26 cellular contexts compared by ENCODE assay signal in genomic region chr7:79227035-79227434, GRCh38.
DNase-seq lines count a peak whose midpoint lies in the region; ATAC-seq, FAIRE-seq and TF ChIP-seq lines count a peak whose summit lies in the region.
"Had no signal": no experiment of that assay in that cellular context is flagged by ENCODE, and none has a peak within 500 bp of the region (broad histone marks: within the 10 kb centered on the region; RNA-seq: fewer than 3 reads in every experiment).

No MANE protein-coding gene starts in this region.

- H3K9me3 ChIP-seq in mesenchymal stem cell (ENCODE audit: control insufficient read depth, low read length) (no peaks in the 10 kb centered on the region), pancreas (no peaks in the 10 kb centered on the region)
- H3K9me3 ChIP-seq: BLaER1 had no signal

- no peak overlapping the region for H3K23ac ChIP-seq in mesenchymal stem cell (ENCODE audit: low read length in 2 of 2)

- H2BK5ac ChIP-seq in mesenchymal stem cell (ENCODE audit: low read depth, low read length, poor library complexity, severe bottlenecking) = no peak overlapping the region

- no peak overlapping the region for H2BK120ac ChIP-seq in mesenchymal stem cell (ENCODE audit: low read depth, low read length)

- H2BK12ac ChIP-seq in mesenchymal stem cell (ENCODE audit: low read length in 2 of 2) = no peak overlapping the region

- no peaks in the 10 kb centered on the region for H3K4me1 ChIP-seq in mesenchymal stem cell (ENCODE audit: control insufficient read depth, insufficient read depth, low read depth, low read length)
- H3K4me1 ChIP-seq in pancreas = no peaks in the 10 kb centered on the region
- H3K4me1 ChIP-seq: BLaER1, foreskin keratinocyte had no signal

- H3K27me3 ChIP-seq in mesenchymal stem cell (ENCODE audit: control insufficient read depth in 1 of 2, insufficient read depth in 1 of 2, low read length in 2 of 2) (no peaks in the 10 kb centered on the region), pancreas (no peaks in the 10 kb centered on the region)
- H3K27me3 ChIP-seq: BLaER1, dorsolateral prefrontal cortex, foreskin keratinocyte had no signal

- FAIRE-seq in pancreas (lab: Jason Lieb, UNC) = no peak
- FAIRE-seq: GM12878, HTR-8/SVneo had no signal

- no peak overlapping the region for H3K14ac ChIP-seq in mesenchymal stem cell (ENCODE audit: low read length in 2 of 2)

- peak; percentile 84 for DNase-seq in DMS79 treated with DMSO at 0.1 percent for 48 hours (lab: John Stamatoyannopoulos, UW)
- peak; percentile 33 for DNase-seq in LHCN-M2 (ENCODE audit: low read depth)
- DNase-seq in NCI-H69 (lab: John Stamatoyannopoulos, UW) = peak; percentile 90
- DNase-seq in mesenchymal stem cell = peak; percentile 35
- DNase-seq in pancreas = no peak
- no peak for DNase-seq in OCI-M1 (lab: John Stamatoyannopoulos, UW)
- DNase-seq: activated B cell treated with CpG ODN at 0.5 μM for 24 hours; activated CD4-positive, alpha-beta memory T cell treated with anti-CD3 and anti-CD28 coated beads, Interleukin-2, amount 10 ng/mL, durations not matched to agents 7 days and 5 days; activated naive CD4-positive, alpha-beta T cell treated with anti-CD3 and anti-CD28 coated beads for 36 hours; activated T-cell treated with anti-CD3 and anti-CD28 coated beads for 4 hours; aorta; Calu3; dorsolateral prefrontal cortex; foreskin keratinocyte; GF-D8; islet precursor cell; NCI-H1105 treated with DMSO at 0.1 percent for 48 hours; NCI-H2171 treated with DMSO at 0.1 percent for 48 hours; stimulated activated CD4-positive, alpha-beta T cell treated with anti-CD3 and anti-CD28 coated beads, Interleukin-4, amount 100 ng/mL, for 1 hour had no signal

- H3K4me3 ChIP-seq in mesenchymal stem cell (ENCODE audit: insufficient read depth in 1 of 2, low read depth in 1 of 2, low read length in 2 of 2) (no peak overlapping the region), pancreas (no peak overlapping the region)
- H3K4me3 ChIP-seq: BLaER1, dorsolateral prefrontal cortex, GM12878, lung, SK-N-MC had no signal

- H3K4me2 ChIP-seq in mesenchymal stem cell (ENCODE audit: low read length, poor library complexity, severe bottlenecking) = no peak overlapping the region
- H3K4me2 ChIP-seq: BLaER1 had no signal

- no peak overlapping the region for H2AK5ac ChIP-seq in mesenchymal stem cell (ENCODE audit: low read length, severe bottlenecking)

- no peak overlapping the region for H3K18ac ChIP-seq in mesenchymal stem cell (ENCODE audit: low read depth in 1 of 2, low read length in 2 of 2)

- WGBS in mesenchymal stem cell = no CpG with 5 or more reads among the region's 1 CpG
- WGBS in pancreas, 2 donors = 59 to 74% methylated on average over 1 of the region's 1 CpG

- no peak overlapping the region for H3K4ac ChIP-seq in mesenchymal stem cell (ENCODE audit: low read depth in 1 of 2, low read length in 2 of 2)

- H3K36me3 ChIP-seq in mesenchymal stem cell (ENCODE audit: control insufficient read depth in 1 of 2, insufficient read depth in 2 of 2, low read depth in 1 of 2, low read length in 2 of 2) (no peaks in the 10 kb centered on the region), pancreas (no peaks in the 10 kb centered on the region)
- H3K36me3 ChIP-seq: BLaER1 had no signal

- no peaks in the 10 kb centered on the region for H3K79me1 ChIP-seq in mesenchymal stem cell (replicated peaks; ENCODE audit: low read length, poor library complexity, severe bottlenecking)

- H2BK15ac ChIP-seq in mesenchymal stem cell (ENCODE audit: low read depth, poor library complexity, severe bottlenecking) = no peak overlapping the region

- no peak for TF ChIP-seq CTCF in pancreas (IDR thresholded peaks at IDR 0.05)

- H3K27ac ChIP-seq in mesenchymal stem cell (ENCODE audit: low read length, poor library complexity, severe bottlenecking) (no peak overlapping the region), pancreas (no peak overlapping the region)
- H3K27ac ChIP-seq: BLaER1, dorsolateral prefrontal cortex, foreskin keratinocyte, SK-N-MC had no signal

- intact Hi-C loops in pancreas (cut with DNase I) = no loop called here

- no peak overlapping the region for H2AFZ ChIP-seq in mesenchymal stem cell (ENCODE audit: low read depth, low read length)

- H4K8ac ChIP-seq in mesenchymal stem cell (ENCODE audit: low read length) = no peak overlapping the region

- H3K9ac ChIP-seq in mesenchymal stem cell (ENCODE audit: low read length) = no peak overlapping the region
- H3K9ac ChIP-seq: BLaER1 had no signal

- ATAC-seq in HG03196 (IDR thresholded peaks at IDR 0.05; ENCODE audit: unreplicated experiment) (no peak), HG03139 (IDR thresholded peaks at IDR 0.05; ENCODE audit: unreplicated experiment) (no peak), pancreas (no peak)
- ATAC-seq: foreskin keratinocyte, GM12878 had no signal

- no peak overlapping the region for H4K91ac ChIP-seq in mesenchymal stem cell (ENCODE audit: low read length)

Comparison
In these comparisons a context has a peak if more than half of its experiments do, and no peak if none do; other contexts are left out.
1. DNase-seq: peak in DMS79 treated with DMSO at 0.1 percent for 48 hours (single experiment), LHCN-M2 (single experiment), NCI-H69 (single experiment) and mesenchymal stem cell (single experiment); none in pancreas (0 of 6) and OCI-M1 (single experiment).